Comparison of ENCODE assay signal across 7 cellular contexts in the genomic region with DNA sequence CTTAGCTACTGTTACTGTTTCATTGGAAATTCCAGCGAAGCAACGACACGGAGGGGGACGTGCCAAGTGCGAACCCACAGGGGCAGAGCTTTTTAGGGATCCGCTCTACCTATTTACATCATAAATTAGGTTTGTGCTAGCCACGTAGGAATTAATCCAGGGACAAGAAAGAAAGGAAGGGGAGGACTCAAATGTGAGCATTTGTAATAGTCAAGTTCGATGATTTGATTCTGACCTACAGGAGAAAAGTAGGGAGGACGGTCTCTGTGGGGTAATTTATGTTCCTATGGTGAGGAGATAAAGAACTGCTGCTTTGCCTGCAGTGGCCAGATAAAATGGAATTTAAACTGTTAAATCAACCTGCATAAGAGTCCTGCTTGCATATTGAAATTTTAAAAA. TPM values are rescaled to one million over a fixed set of nuclear protein-coding genes. Genes with fewer than 3 reads are reported as not detected.
DNase-seq lines count a peak whose midpoint lies in the region; ATAC-seq and TF ChIP-seq lines count a peak whose summit lies in the region.

No MANE protein-coding gene starts in this region.

- H3K27me3 ChIP-seq in spleen (replicated peaks in 1 of 7) = no peaks in the 10 kb centered on the region

- peak overlapping the region; percentile 45 for H3K4me3 ChIP-seq in WI38 (ENCODE audit: low read depth, low read length)
- peak overlapping the region; percentile 21 to 84 (median 47) for H3K4me3 ChIP-seq in spleen

- H3K27ac ChIP-seq in spleen = peak overlapping the region; percentile 42 to 97 (median 86)

- H3K4me1 ChIP-seq in spleen = peaks cover 0 to 38% (median 11%) of the 10 kb centered on the region in 6 donors

- TF ChIP-seq POLR2A in spleen (IDR thresholded peaks at IDR 0.05) = no peak

- DNase-seq in HFFc6 (no peak), glutamatergic neuron (no peak), spleen (no peak), SKM-1 treated with dmso at 0.1 percent for 144 hours (lab: John Stamatoyannopoulos, UW; ENCODE audit: unreplicated experiment) (no peak), GM20000 (ENCODE audit: low spot score) (no peak)

- H3K36me3 Mint-ChIP-seq in HFFc6 (ENCODE audit: low read depth) = no peaks in the 10 kb centered on the region
- no peaks in the 10 kb centered on the region for H3K36me3 Mint-ChIP-seq in glutamatergic neuron (ENCODE audit: unreplicated experiment)

- H3K4me3 Mint-ChIP-seq in HFFc6 (peak overlapping the region; percentile 92), glutamatergic neuron (ENCODE audit: unreplicated experiment) (peak overlapping the region; percentile 92)

- 1 to 34% (median 1%) methylated on average over 9 of the region's 9 CpGs for WGBS in spleen, 5 donors

- no peaks in the 10 kb centered on the region for H3K36me3 ChIP-seq in spleen

- H3K27me3 Mint-ChIP-seq in HFFc6 (ENCODE audit: insufficient read depth) = peaks cover 5% of the 10 kb centered on the region; the same call in 1 of the 2 replicates
- peaks cover 2% of the 10 kb centered on the region for H3K27me3 Mint-ChIP-seq in glutamatergic neuron (ENCODE audit: unreplicated experiment)

- H3K27ac Mint-ChIP-seq in HFFc6 (peak overlapping the region; percentile 95), glutamatergic neuron (ENCODE audit: unreplicated experiment) (peak overlapping the region; percentile 71)

- no peak for ATAC-seq in HG03159 (IDR thresholded peaks at IDR 0.05; ENCODE audit: unreplicated experiment)

- intact Hi-C loops in spleen (cut with DNase I; ENCODE audit: low total_unique reads) = no loop called here

- H3K9me3 Mint-ChIP-seq in HFFc6 (no peaks in the 10 kb centered on the region), glutamatergic neuron (ENCODE audit: unreplicated experiment) (peaks cover 10% of the 10 kb centered on the region)

- H3K9me3 ChIP-seq in spleen = no peaks in the 10 kb centered on the region

- no peak for TF ChIP-seq CTCF in HFFc6 (IDR thresholded peaks at IDR 0.05)
- TF ChIP-seq CTCF in WI38 (IDR thresholded peaks at IDR 0.05; ENCODE audit: low read depth, low read length) = no peak
- TF ChIP-seq CTCF in glutamatergic neuron (IDR thresholded peaks at IDR 0.05; ENCODE audit: partially characterized antibody, unreplicated experiment) = no peak
- TF ChIP-seq CTCF in spleen (IDR thresholded peaks at IDR 0.05 in 8 of 11, conservative IDR thresholded peaks at IDR 0.05 in 3 of 11) = no peak
- no peak for TF ChIP-seq CTCF in GM20000 (IDR thresholded peaks at IDR 0.05; ENCODE audit: extremely low read depth, missing control alignments)

- H3K4me1 Mint-ChIP-seq in HFFc6 (ENCODE audit: low read depth) (peaks cover 15% of the 10 kb centered on the region), glutamatergic neuron (ENCODE audit: low read depth, unreplicated experiment) (peaks cover 5% of the 10 kb centered on the region)

RNA-seq across cellular contexts. Expression of a gene that starts 1.7 kb away (rescaled TPM):
- 1 to 10 TPM; 1.3 to 2.0 (median 1.8) TPM for total RNA-seq in HFFc6 (2021; fragmentation: NEBNext Ultra II Directional; extraction: Animal tissue kit (Norgen Biotek cat#: 25700))
- total RNA-seq in glutamatergic neuron (ENCODE audit: unreplicated experiment) = 15.2 TPM
- 10 to 100 TPM; 17.8 to 36.0 (median 19.2) TPM for total RNA-seq in spleen
- 10 to 100 TPM; 17.5 to 35.6 (median 20.7) TPM for polyA plus RNA-seq in spleen
